In genomic region chr19:6529937-6530384, GRCh38 we compare ENCODE assay signal across 10 cellular contexts. TPM values are rescaled to one million over a fixed set of nuclear protein-coding genes. Genes with fewer than 3 reads are reported as not detected.
DNase-seq lines count a peak whose midpoint lies in the region; ATAC-seq and TF ChIP-seq lines count a peak whose summit lies in the region.
"Had no signal": no experiment of that assay in that cellular context is flagged by ENCODE, and none has a peak within 500 bp of the region (broad histone marks: within the 10 kb centered on the region; RNA-seq: fewer than 3 reads in every experiment).

No MANE protein-coding gene starts in this region.

- no peaks in the 10 kb centered on the region for H3K9me3 Mint-ChIP-seq in CD8-positive, alpha-beta memory T cell
- H3K9me3 Mint-ChIP-seq in dendritic cell treated with granulocyte-macrophage colony-stimulating factor and Interleukin-4, amounts not matched to agents 40 ng/mL and 50 ng/mL, for 4 days, result no peaks in the 10 kb centered on the region
- H3K9me3 Mint-ChIP-seq in neural progenitor cell, result peaks cover 2% of the 10 kb centered on the region

- peak overlapping the region; percentile 52 to 95 (median 84) for H3K27ac Mint-ChIP-seq in CD8-positive, alpha-beta memory T cell
- peak overlapping the region; percentile 84 for H3K27ac Mint-ChIP-seq in dendritic cell treated with granulocyte-macrophage colony-stimulating factor and Interleukin-4, amounts not matched to agents 40 ng/mL and 50 ng/mL, for 4 days
- no peak overlapping the region for H3K27ac Mint-ChIP-seq in neural progenitor cell

- POLR2A ChIA-PET in CD8-positive, alpha-beta memory T cell (lab: Charles Lee), result interaction anchor here (0.8 kb wide), 1 partner anchor 8 kb away, joined by 3 read pairs; no protein-coding TSS in a partner anchor

- 62 to 65% methylated on average over 2 of the region's 2 CpGs for WGBS in testis, 2 donors

- TF ChIP-seq CTCF in neural progenitor cell (IDR thresholded peaks at IDR 0.05), result no peak
- no peak for TF ChIP-seq CTCF in testis (IDR thresholded peaks at IDR 0.05)

- intact Hi-C loops in dendritic cell treated with granulocyte-macrophage colony-stimulating factor and Interleukin-4, amounts not matched to agents 40 ng/mL and 50 ng/mL, for 4 days (cut with micrococcal nuclease), result loop anchor here (10.0 kb wide), 1 partner anchor 55 kb away; no protein-coding TSS in a partner anchor
- intact Hi-C loops in testis (cut with DNase I; ENCODE audit: low total_unique reads), result no loop called here

- peaks cover 21% of the 10 kb centered on the region for H3F3A ChIP-seq in neural progenitor cell (ENCODE audit: low read depth)

- no peaks in the 10 kb centered on the region for H3K36me3 ChIP-seq in CD8-positive, alpha-beta memory T cell (ENCODE audit: insufficient read depth, low read length)
- no peaks in the 10 kb centered on the region for H3K36me3 ChIP-seq in MG63
- no peaks in the 10 kb centered on the region for H3K36me3 ChIP-seq in neural progenitor cell
- H3K36me3 ChIP-seq in testis (ENCODE audit: low read depth, missing control alignments), result no peaks in the 10 kb centered on the region
- H3K36me3 ChIP-seq: transverse colon had no signal

- peaks cover 21% of the 10 kb centered on the region in 2 donors for H3K27me3 Mint-ChIP-seq in CD8-positive, alpha-beta memory T cell
- peaks cover 34% of the 10 kb centered on the region for H3K27me3 Mint-ChIP-seq in dendritic cell treated with granulocyte-macrophage colony-stimulating factor and Interleukin-4, amounts not matched to agents 40 ng/mL and 50 ng/mL, for 4 days
- H3K27me3 Mint-ChIP-seq in neural progenitor cell (ENCODE audit: insufficient read depth, low read depth), result peaks cover 44% of the 10 kb centered on the region

- H3K4me3 Mint-ChIP-seq in CD8-positive, alpha-beta memory T cell, result peak overlapping the region; percentile 34 to 92 (median 87)
- peak overlapping the region; percentile 86 for H3K4me3 Mint-ChIP-seq in dendritic cell treated with granulocyte-macrophage colony-stimulating factor and Interleukin-4, amounts not matched to agents 40 ng/mL and 50 ng/mL, for 4 days
- peak overlapping the region; percentile 83 for H3K4me3 Mint-ChIP-seq in neural progenitor cell

- peaks cover 28% of the 10 kb centered on the region for H3K4me1 ChIP-seq in CD8-positive, alpha-beta memory T cell (ENCODE audit: insufficient read depth, low read length)
- peaks cover 9% of the 10 kb centered on the region for H3K4me1 ChIP-seq in neural progenitor cell
- peaks cover 9% of the 10 kb centered on the region for H3K4me1 ChIP-seq in testis

- CTCF ChIA-PET in CD8-positive, alpha-beta memory T cell (lab: Charles Lee), result no interaction called here

- peaks cover 9% of the 10 kb centered on the region for H3K27me3 ChIP-seq in CD8-positive, alpha-beta memory T cell (ENCODE audit: insufficient read depth, low read length, poor library complexity, severe bottlenecking)
- H3K27me3 ChIP-seq in MG63 (no peaks in the 10 kb centered on the region), neural progenitor cell (peaks cover 64% of the 10 kb centered on the region), testis (no peaks in the 10 kb centered on the region)

- TF ChIP-seq POLR2A in testis (IDR thresholded peaks at IDR 0.05), result no peak

- H3K9ac ChIP-seq in neural progenitor cell, result no peak overlapping the region

- no peak overlapping the region for H2AFZ ChIP-seq in neural progenitor cell (replicated peaks)

- peak overlapping the region; percentile 91 for H3K4me2 ChIP-seq in neural progenitor cell

- H3K9me3 ChIP-seq in CD8-positive, alpha-beta memory T cell (ENCODE audit: low read length), result no peaks in the 10 kb centered on the region
- H3K9me3 ChIP-seq in MG63, result no peaks in the 10 kb centered on the region
- H3K9me3 ChIP-seq in neural progenitor cell (ENCODE audit: low read depth), result no peaks in the 10 kb centered on the region
- no peaks in the 10 kb centered on the region for H3K9me3 ChIP-seq in testis
- H3K9me3 ChIP-seq: transverse colon had no signal

- H3K4me3 ChIP-seq in CD8-positive, alpha-beta memory T cell (ENCODE audit: low read length), result peak overlapping the region; percentile 52
- H3K4me3 ChIP-seq in MG63 (peak overlapping the region; percentile 68), neural progenitor cell (no peak overlapping the region), testis (peak overlapping the region in 1 of 2 donors; percentile 60)

- H4K20me1 ChIP-seq in neural progenitor cell (ENCODE audit: low read depth), result peaks cover 11% of the 10 kb centered on the region

- no peak for ATAC-seq in GM21619 (IDR thresholded peaks at IDR 0.05; ENCODE audit: unreplicated experiment)

- peaks cover 40 to 50% (median 44%) of the 10 kb centered on the region in 3 donors for H3K4me1 Mint-ChIP-seq in CD8-positive, alpha-beta memory T cell
- peaks cover 49% of the 10 kb centered on the region for H3K4me1 Mint-ChIP-seq in dendritic cell treated with granulocyte-macrophage colony-stimulating factor and Interleukin-4, amounts not matched to agents 40 ng/mL and 50 ng/mL, for 4 days (ENCODE audit: low read depth)
- peaks cover 25% of the 10 kb centered on the region for H3K4me1 Mint-ChIP-seq in neural progenitor cell

- no peak for DNase-seq in CD8-positive, alpha-beta memory T cell
- DNase-seq in MG63, result no peak
- DNase-seq in neural progenitor cell (ENCODE audit: low spot score), result no peak
- DNase-seq in testis, result no peak
- DNase-seq in effector CD8-positive, alpha-beta T cell (lab: John Stamatoyannopoulos, UW), result no peak
- no peak for DNase-seq in D341Med (ENCODE audit: low spot score)

- H3K79me2 ChIP-seq in neural progenitor cell (ENCODE audit: low read depth), result no peaks in the 10 kb centered on the region

- H3K36me3 Mint-ChIP-seq in CD8-positive, alpha-beta memory T cell, result peaks cover 0 to 5% (median 0%) of the 10 kb centered on the region in 3 donors
- no peaks in the 10 kb centered on the region for H3K36me3 Mint-ChIP-seq in dendritic cell treated with granulocyte-macrophage colony-stimulating factor and Interleukin-4, amounts not matched to agents 40 ng/mL and 50 ng/mL, for 4 days (ENCODE audit: low read depth)
- H3K36me3 Mint-ChIP-seq in neural progenitor cell, result peaks cover 2% of the 10 kb centered on the region

- peak overlapping the region; percentile 68 for H3K27ac ChIP-seq in CD8-positive, alpha-beta memory T cell (ENCODE audit: low read depth, low read length)
- no peak overlapping the region for H3K27ac ChIP-seq in neural progenitor cell
- peak overlapping the region in 1 of 2 donors; percentile 53 for H3K27ac ChIP-seq in testis

RNA-seq across cellular contexts. Expression of gene TNFSF9, which starts 0.9 kb away (rescaled TPM):
- total RNA-seq in CD8-positive, alpha-beta memory T cell, result 10 to 100 TPM; 11.3 to 12.1 TPM
- polyA plus RNA-seq in CD8-positive, alpha-beta memory T cell, result 4.5 TPM
- total RNA-seq in MG63 (2014; rRNA removed; shearing (Covaris generic); ENCODE audit: low replicate concordance), result 4.5 and 10.5 TPM in 2 replicates
- total RNA-seq in neural progenitor cell (ENCODE audit: low replicate concordance) (0.28 and 1.7 TPM in 2 replicates), testis (1 to 10 TPM; 5.7 to 8.4 TPM)
- polyA plus RNA-seq in testis (ENCODE audit: insufficient read depth, low read depth, low replicate concordance), result 3.1 TPM

RNA-seq across cellular contexts. Expression of gene TUBB4A, which starts 27.9 kb away (rescaled TPM):
- 1 to 10 TPM; 7.1 to 8.9 TPM for total RNA-seq in CD8-positive, alpha-beta memory T cell
- polyA plus RNA-seq in CD8-positive, alpha-beta memory T cell, result 5.9 TPM
- total RNA-seq in MG63 (2014; rRNA removed; shearing (Covaris generic); ENCODE audit: low replicate concordance), result 0.03 TPM in 1 of 2 replicates, not detected in the other
- total RNA-seq in neural progenitor cell (ENCODE audit: low replicate concordance) (2.4 and 7.3 TPM in 2 replicates), testis (100 to 1,000 TPM; 217 to 277 TPM)
- 205 TPM for polyA plus RNA-seq in testis (ENCODE audit: insufficient read depth, low read depth, low replicate concordance)
- total RNA-seq: myocyte had no signal

RNA-seq across cellular contexts. Expression of gene DENND1C, which starts 48.4 kb away (rescaled TPM):
- total RNA-seq in CD8-positive, alpha-beta memory T cell, result 10 to 100 TPM; 51.9 to 55.1 TPM
- polyA plus RNA-seq in CD8-positive, alpha-beta memory T cell, result 93.2 TPM
- not detected in 2 replicates for total RNA-seq in MG63 (2014; rRNA removed; shearing (Covaris generic); ENCODE audit: low replicate concordance)
- total RNA-seq in neural progenitor cell (ENCODE audit: low replicate concordance) (0.19 TPM in 1 of 2 replicates, not detected in the other), testis (1 to 10 TPM; 1.9 to 3.2 TPM)
- polyA plus RNA-seq in testis (ENCODE audit: insufficient read depth, low read depth, low replicate concordance), result 2.9 TPM
- total RNA-seq: myocyte had no signal

Comparison
In these comparisons a context has a peak if more than half of its experiments do, and no peak if none do; other contexts are left out.
1. RNA of gene TUBB4A, which starts 27.9 kb away (total RNA-seq): 217 to 277 TPM in testis; 7.1 to 8.9 TPM in CD8-positive, alpha-beta memory T cell, 2.4 to 7.3 TPM in neural progenitor cell and 0.03 TPM in MG63; every median in the first group is over 10 times any median in the second.
2. RNA of gene DENND1C, which starts 48.4 kb away (total RNA-seq): 51.9 to 55.1 TPM in CD8-positive, alpha-beta memory T cell; 1.9 to 3.2 TPM in testis, not detected in MG63 and 0.19 TPM in neural progenitor cell; every median in the first group is over 10 times any median in the second.
3. Peak in every context shown above with its lines, with median percentiles within 50 percentile points of each other: H3K4me3 Mint-ChIP-seq.